Comparison of ENCODE assay signal across 12 cellular contexts in genomic region chr11:119336744-119337469, GRCh38. TPM values are rescaled to one million over a fixed set of nuclear protein-coding genes. Genes with fewer than 3 reads are reported as not detected.
DNase-seq lines count a peak whose midpoint lies in the region; ATAC-seq, FAIRE-seq and TF ChIP-seq lines count a peak whose summit lies in the region.
"Had no signal": no experiment of that assay in that cellular context is flagged by ENCODE, and none has a peak within 500 bp of the region (broad histone marks: within the 10 kb centered on the region; RNA-seq: fewer than 3 reads in every experiment).

No MANE protein-coding gene starts in this region.

- FAIRE-seq in astrocyte (lab: Jason Lieb, UNC): no peak

- peak overlapping the region; percentile 62 for H3K27ac ChIP-seq in BLaER1
- H3K27ac ChIP-seq in GM23338 (ENCODE audit: low read depth): peak overlapping the region; percentile 75
- no peak overlapping the region for H3K27ac ChIP-seq in astrocyte (ENCODE audit: low read depth, low read length)
- no peak overlapping the region for H3K27ac ChIP-seq in naive thymus-derived CD4-positive, alpha-beta T cell (ENCODE audit: low read depth, low read length)
- H3K27ac ChIP-seq: parathyroid adenoma had no signal

- POLR2A ChIA-PET in naive thymus-derived CD4-positive, alpha-beta T cell (lab: Charles Lee): interaction anchor here (0.8 kb wide), 1 partner anchor 271 kb away, joined by 4 read pairs; no protein-coding TSS in a partner anchor

- intact Hi-C loops in naive thymus-derived CD4-positive, alpha-beta T cell (cut with micrococcal nuclease): loop anchor here in 1 of 2 donors (5.0 kb wide), 1 partner anchor 130 kb away; the partner anchor contains the start of gene CBL

- H2AFZ ChIP-seq in GM23338 (no peak overlapping the region), astrocyte (ENCODE audit: low read depth, low read length) (no peak overlapping the region)
- H2AFZ ChIP-seq: parathyroid adenoma had no signal

- H3K9me2 ChIP-seq in GM23338 (ENCODE audit: insufficient read depth): no peaks in the 10 kb centered on the region

- no peak for ATAC-seq in GM23338
- no peak for ATAC-seq in naive thymus-derived CD4-positive, alpha-beta T cell
- ATAC-seq in omental fat pad (ENCODE audit: low FRiP score): no peak
- no peak for ATAC-seq in HG03196 (IDR thresholded peaks at IDR 0.05; ENCODE audit: unreplicated experiment)

- H3K4me2 ChIP-seq in BLaER1 (peak overlapping the region; percentile 98), GM23338 (peak overlapping the region; percentile 79), astrocyte (ENCODE audit: low read length) (peak overlapping the region; percentile 86)

- peaks cover 14% of the 10 kb centered on the region for H4K20me1 ChIP-seq in BLaER1
- no peaks in the 10 kb centered on the region for H4K20me1 ChIP-seq in GM23338 (replicated peaks; ENCODE audit: insufficient read depth)
- H4K20me1 ChIP-seq in astrocyte (ENCODE audit: insufficient read depth, low read length): peaks cover 9% of the 10 kb centered on the region

- DNase-seq in GM23338 (ENCODE audit: low spot score) (no peak), astrocyte (ENCODE audit: low read depth) (no peak), omental fat pad (ENCODE audit: low spot score) (no peak), NCI-H82 (lab: John Stamatoyannopoulos, UW) (no peak), NAMALWA (ENCODE audit: low spot score) (no peak)
- DNase-seq in naive thymus-derived CD4-positive, alpha-beta T cell: no peak
- DNase-seq: activated gamma-delta T cell treated with Interleukin-2 at 50 U/mL for 16 hours; effector CD8-positive, alpha-beta T cell; NCI-H526 treated with DMSO at 0.1 percent for 48 hours had no signal

- peak overlapping the region; percentile 73 for H3K9ac ChIP-seq in BLaER1
- peak overlapping the region; percentile 51 for H3K9ac ChIP-seq in astrocyte (ENCODE audit: low read length)
- H3K9ac ChIP-seq: parathyroid adenoma had no signal

- H3K9me3 Mint-ChIP-seq in GM23338: no peaks in the 10 kb centered on the region; the same call in 2 of the 3 replicates
- H3K9me3 Mint-ChIP-seq in astrocyte (ENCODE audit: unreplicated experiment): peaks cover 2% of the 10 kb centered on the region
- H3K9me3 Mint-ChIP-seq in naive thymus-derived CD4-positive, alpha-beta T cell: no peaks in the 10 kb centered on the region

- H3K4me1 Mint-ChIP-seq in GM23338 (peaks cover 59% of the 10 kb centered on the region), astrocyte (ENCODE audit: low read depth, unreplicated experiment) (peaks cover 15% of the 10 kb centered on the region)
- H3K4me1 Mint-ChIP-seq in naive thymus-derived CD4-positive, alpha-beta T cell: peaks cover 22 to 67% (median 47%) of the 10 kb centered on the region in 7 donors

- H3K27ac Mint-ChIP-seq in GM23338: peak overlapping the region; percentile 90
- no peak overlapping the region for H3K27ac Mint-ChIP-seq in astrocyte (ENCODE audit: unreplicated experiment)
- H3K27ac Mint-ChIP-seq in naive thymus-derived CD4-positive, alpha-beta T cell: peak overlapping the region in 3 of 9 donors; percentile 49 to 64 (median 59)

- H3K27me3 ChIP-seq in BLaER1 (peaks cover 34% of the 10 kb centered on the region), GM23338 (ENCODE audit: insufficient read depth) (peaks cover 34% of the 10 kb centered on the region), astrocyte (ENCODE audit: insufficient read depth, low read length) (peaks cover 6% of the 10 kb centered on the region)
- peaks cover 4 to 16% of the 10 kb centered on the region in 2 donors for H3K27me3 ChIP-seq in naive thymus-derived CD4-positive, alpha-beta T cell (ENCODE audit: control insufficient read depth in 2 of 2, insufficient read depth in 2 of 2, low read length in 2 of 2)

- peak overlapping the region; percentile 100 for H3K4me3 Mint-ChIP-seq in GM23338
- H3K4me3 Mint-ChIP-seq in astrocyte (ENCODE audit: unreplicated experiment): peak overlapping the region; percentile 78
- H3K4me3 Mint-ChIP-seq in naive thymus-derived CD4-positive, alpha-beta T cell: peak overlapping the region in 8 of 10 donors; percentile 14 to 99 (median 74)

- H3K27me3 Mint-ChIP-seq in GM23338 (ENCODE audit: insufficient read depth, low read depth, poor library complexity) (peaks cover 44% of the 10 kb centered on the region), astrocyte (ENCODE audit: low read depth, unreplicated experiment) (peaks cover 9% of the 10 kb centered on the region)
- H3K27me3 Mint-ChIP-seq in naive thymus-derived CD4-positive, alpha-beta T cell: peaks cover 19 to 25% (median 23%) of the 10 kb centered on the region in 5 donors

- peaks cover 25% of the 10 kb centered on the region for H3F3A ChIP-seq in GM23338 (replicated peaks; ENCODE audit: low read depth)

- H3K9me3 ChIP-seq in BLaER1 (no peaks in the 10 kb centered on the region), astrocyte (ENCODE audit: insufficient read depth, low read depth, low read length) (no peaks in the 10 kb centered on the region)
- H3K9me3 ChIP-seq in naive thymus-derived CD4-positive, alpha-beta T cell (ENCODE audit: control insufficient read depth in 2 of 3, low read length in 3 of 3): no peaks in the 10 kb centered on the region

- H3K79me2 ChIP-seq in GM23338 (replicated peaks; ENCODE audit: insufficient read depth) (peaks cover 22% of the 10 kb centered on the region), astrocyte (ENCODE audit: insufficient read depth, low read length) (peaks cover 32% of the 10 kb centered on the region)
- H3K79me2 ChIP-seq: parathyroid adenoma had no signal

- H3K4me1 ChIP-seq in BLaER1 (peaks cover 91% of the 10 kb centered on the region), GM23338 (ENCODE audit: insufficient read depth) (peaks cover 46% of the 10 kb centered on the region), astrocyte (ENCODE audit: insufficient read depth, low read length) (peaks cover 43% of the 10 kb centered on the region)
- H3K4me1 ChIP-seq in naive thymus-derived CD4-positive, alpha-beta T cell (ENCODE audit: control insufficient read depth in 2 of 2, insufficient read depth in 2 of 2, low read length in 2 of 2): peaks cover 12 to 15% of the 10 kb centered on the region in 2 donors
- H3K4me1 ChIP-seq: parathyroid adenoma had no signal

- H3K36me3 ChIP-seq in BLaER1: peaks cover 6% of the 10 kb centered on the region; the same call in 1 of the 2 replicates
- no peaks in the 10 kb centered on the region; the same call in 1 of the 2 replicates for H3K36me3 ChIP-seq in GM23338 (ENCODE audit: insufficient read depth)
- H3K36me3 ChIP-seq in astrocyte (ENCODE audit: insufficient read depth, low read length): no peaks in the 10 kb centered on the region
- H3K36me3 ChIP-seq in naive thymus-derived CD4-positive, alpha-beta T cell (ENCODE audit: control insufficient read depth in 2 of 3, insufficient read depth in 3 of 3, low read length in 3 of 3): peaks cover 0 to 15% (median 0%) of the 10 kb centered on the region in 3 experiments

- H3K36me3 Mint-ChIP-seq in GM23338 (ENCODE audit: low read depth) (peaks cover 16% of the 10 kb centered on the region; the same call in 2 of the 3 replicates), astrocyte (ENCODE audit: low read depth, unreplicated experiment) (peaks cover 6% of the 10 kb centered on the region)
- peaks cover 0 to 10% (median 0%) of the 10 kb centered on the region in 5 donors for H3K36me3 Mint-ChIP-seq in naive thymus-derived CD4-positive, alpha-beta T cell

- H3K4me3 ChIP-seq in BLaER1: peak overlapping the region; percentile 97
- peak overlapping the region; percentile 76 for H3K4me3 ChIP-seq in GM23338
- peak overlapping the region; percentile 36 for H3K4me3 ChIP-seq in astrocyte (ENCODE audit: insufficient read depth, low read depth, low read length)
- H3K4me3 ChIP-seq in naive thymus-derived CD4-positive, alpha-beta T cell (ENCODE audit: low read length): no peak overlapping the region

- TF ChIP-seq CTCF in GM23338 (conservative IDR thresholded peaks at IDR 0.05; ENCODE audit: low read depth in 2 of 2) (no peak), astrocyte (IDR thresholded peaks at IDR 0.05; ENCODE audit: insufficient read depth, low read depth, low read length) (no peak), omental fat pad (IDR thresholded peaks at IDR 0.05) (no peak)

- CTCF ChIA-PET in naive thymus-derived CD4-positive, alpha-beta T cell (lab: Charles Lee): interaction anchor here (0.5 to 1.8 kb wide), 11 partner anchors 10 to 670 kb away, joined by 3 to 8 read pairs (median 4); partner anchors contain the start of gene CBL

RNA-seq across cellular contexts. Expression of gene RNF26, which starts 2.6 kb away (rescaled TPM):
- 53.6 and 58.3 TPM in 2 replicates for total RNA-seq in GM23338 (2014; rRNA removed; shearing (Covaris generic))
- 28.7 and 31.8 TPM in 2 replicates for polyA plus RNA-seq in GM23338 (2016; fragmentation: Nextera tagmentation; extraction: Ambion mirVana)
- total RNA-seq in astrocyte (31.8 and 33.3 TPM in 2 replicates), omental fat pad (10 to 100 TPM in 1 of 4 donors, 1 to 10 TPM in 3; 8.9 to 11.1 (median 9.4) TPM)
- total RNA-seq in naive thymus-derived CD4-positive, alpha-beta T cell: 10 to 100 TPM; 16.9 to 28.3 (median 18.9) TPM
- polyA plus RNA-seq in naive thymus-derived CD4-positive, alpha-beta T cell: 10 to 100 TPM; 50.3 to 59.1 TPM

RNA-seq across cellular contexts. Expression of gene C1QTNF5, which starts 3.8 kb away (rescaled TPM):
- 1.9 and 3.0 TPM in 2 replicates for total RNA-seq in GM23338 (2014; rRNA removed; shearing (Covaris generic))
- polyA plus RNA-seq in GM23338 (2016; fragmentation: Nextera tagmentation; extraction: Ambion mirVana): 1.8 and 1.9 TPM in 2 replicates
- total RNA-seq in astrocyte (5.6 and 6.3 TPM in 2 replicates), omental fat pad (10 to 100 TPM; 18.0 to 74.2 (median 35.5) TPM)
- not detected for total RNA-seq in naive thymus-derived CD4-positive, alpha-beta T cell
- polyA plus RNA-seq in naive thymus-derived CD4-positive, alpha-beta T cell: not detected

RNA-seq across cellular contexts. Expression of gene MFRP, which starts 9.6 kb away (rescaled TPM):
- 0.03 TPM in 1 of 2 replicates, not detected in the other for total RNA-seq in GM23338 (2014; rRNA removed; shearing (Covaris generic))
- polyA plus RNA-seq in GM23338 (2016; fragmentation: Nextera tagmentation; extraction: Ambion mirVana): not detected in 2 replicates
- total RNA-seq in astrocyte (not detected in 2 replicates), omental fat pad (not detected)
- not detected for total RNA-seq in naive thymus-derived CD4-positive, alpha-beta T cell
- not detected for polyA plus RNA-seq in naive thymus-derived CD4-positive, alpha-beta T cell

RNA-seq across cellular contexts. Expression of gene MCAM, which starts 20.0 kb away (rescaled TPM):
- total RNA-seq in GM23338 (2014; rRNA removed; shearing (Covaris generic)): 79.5 and 139 TPM in 2 replicates
- 7.8 and 8.9 TPM in 2 replicates for polyA plus RNA-seq in GM23338 (2016; fragmentation: Nextera tagmentation; extraction: Ambion mirVana)
- total RNA-seq in astrocyte (188 and 213 TPM in 2 replicates), omental fat pad (1,000 to 10,000 TPM in 1 of 4 donors, 100 to 1,000 TPM in 3; 613 to 1,211 (median 746) TPM)
- total RNA-seq in naive thymus-derived CD4-positive, alpha-beta T cell: 1 to 10 TPM in 2 of 5 experiments, under 1 TPM in 3; 0.08 to 5.1 (median 0.73) TPM
- under 1 TPM in 1 of 2 donors, not detected in 1; 0.26 TPM for polyA plus RNA-seq in naive thymus-derived CD4-positive, alpha-beta T cell

RNA-seq across cellular contexts. Expression of gene USP2, which starts 44.6 kb away (rescaled TPM):
- 4.9 and 6.6 TPM in 2 replicates for total RNA-seq in GM23338 (2014; rRNA removed; shearing (Covaris generic))
- 5.0 and 5.9 TPM in 2 replicates for polyA plus RNA-seq in GM23338 (2016; fragmentation: Nextera tagmentation; extraction: Ambion mirVana)
- total RNA-seq in astrocyte (6.5 and 6.7 TPM in 2 replicates), omental fat pad (10 to 100 TPM in 2 of 4 donors, under 1 TPM in 2; 0.63 to 18.7 (median 9.2) TPM)
- total RNA-seq in naive thymus-derived CD4-positive, alpha-beta T cell: 1 to 10 TPM in 1 of 5 experiments, under 1 TPM in 4; 0.07 to 1.1 (median 0.43) TPM
- polyA plus RNA-seq in naive thymus-derived CD4-positive, alpha-beta T cell: under 1 TPM; 0.26 to 0.50 TPM

Comparison
In these comparisons a context has a peak if more than half of its experiments do, and no peak if none do; other contexts are left out.
1. H3K27ac ChIP-seq: peak in BLaER1 (single experiment) and GM23338 (single experiment); none in astrocyte (single experiment) and naive thymus-derived CD4-positive, alpha-beta T cell (single experiment).
2. Peak in every context shown above with its lines, with median percentiles within 50 percentile points of each other: H3K4me2 ChIP-seq and H3K4me3 Mint-ChIP-seq.